17 cellular contexts compared by ENCODE assay signal in genomic region chr21:44407493-44407892, GRCh38. TPM values are rescaled to one million over a fixed set of nuclear protein-coding genes. Genes with fewer than 3 reads are reported as not detected.
DNase-seq lines count a peak whose midpoint lies in the region; ATAC-seq and TF ChIP-seq lines count a peak whose summit lies in the region.
"Had no signal": no experiment of that assay in that cellular context is flagged by ENCODE, and none has a peak within 500 bp of the region (broad histone marks: within the 10 kb centered on the region; RNA-seq: fewer than 3 reads in every experiment).

No MANE protein-coding gene starts in this region.

- peaks cover 2% of the 10 kb centered on the region for H3K36me3 Mint-ChIP-seq in CD8-positive, alpha-beta T cell
- H3K36me3 Mint-ChIP-seq in activated naive CD4-positive, alpha-beta T cell treated with anti-CD3 and anti-CD28 coated beads, Interleukin-2, amount 50 U/mL, for 24 hours, result peaks cover 8% of the 10 kb centered on the region

- H3K9me3 Mint-ChIP-seq in CD8-positive, alpha-beta T cell, result no peaks in the 10 kb centered on the region
- no peaks in the 10 kb centered on the region for H3K9me3 Mint-ChIP-seq in activated naive CD4-positive, alpha-beta T cell treated with anti-CD3 and anti-CD28 coated beads, Interleukin-2, amount 50 U/mL, for 24 hours

- no peaks in the 10 kb centered on the region for H3K9me3 ChIP-seq in CD8-positive, alpha-beta T cell (ENCODE audit: low read length)

- peak; percentile 79 for ATAC-seq in CD8-positive, alpha-beta T cell
- ATAC-seq: heart left ventricle, left ventricle myocardium superior had no signal

- peaks cover 3% of the 10 kb centered on the region for H3K4me1 ChIP-seq in CD8-positive, alpha-beta T cell (ENCODE audit: insufficient read depth, low read length)
- H3K4me1 ChIP-seq: heart left ventricle had no signal

- H3K27me3 ChIP-seq in CD8-positive, alpha-beta T cell (ENCODE audit: insufficient read depth, low read length), result no peaks in the 10 kb centered on the region
- H3K27me3 ChIP-seq: heart left ventricle had no signal

- peaks cover 3% of the 10 kb centered on the region for H3K4me1 Mint-ChIP-seq in CD8-positive, alpha-beta T cell (ENCODE audit: low read depth)
- H3K4me1 Mint-ChIP-seq in activated naive CD4-positive, alpha-beta T cell treated with anti-CD3 and anti-CD28 coated beads, Interleukin-2, amount 50 U/mL, for 24 hours, result peaks cover 18% of the 10 kb centered on the region
- H3K4me1 Mint-ChIP-seq: activated B cell treated with CpG ODN at 0.5 μM for 24 hours, endodermal cell had no signal

- H3K27ac Mint-ChIP-seq in CD8-positive, alpha-beta T cell, result peak overlapping the region; percentile 92
- H3K27ac Mint-ChIP-seq in activated naive CD4-positive, alpha-beta T cell treated with anti-CD3 and anti-CD28 coated beads, Interleukin-2, amount 50 U/mL, for 24 hours, result peak overlapping the region; percentile 92
- H3K27ac Mint-ChIP-seq: activated B cell treated with CpG ODN at 0.5 μM for 24 hours, endodermal cell had no signal

- no peak overlapping the region for H3K27ac ChIP-seq in CD8-positive, alpha-beta T cell (ENCODE audit: low read depth, low read length)
- H3K27ac ChIP-seq: heart left ventricle had no signal

- intact Hi-C loops in CD8-positive, alpha-beta T cell (cut with DNase I, micrococcal nuclease), result no loop called here

- DNase-seq in CD8-positive, alpha-beta T cell, result peak in 1 of 7 experiments; percentile 42
- DNase-seq in OCI-M1 (lab: John Stamatoyannopoulos, UW) (peak; percentile 82), HPDE6-E6E7 (ENCODE audit: extremely low spot score) (no peak), EL (no peak), NCI-H1417 (lab: John Stamatoyannopoulos, UW) (no peak), RKO (ENCODE audit: low spot score) (no peak)
- DNase-seq in stimulated activated CD4-positive, alpha-beta T cell treated with anti-CD3 and anti-CD28 coated beads, Interleukin-15, amount 100 ng/mL, for 24 hours, result peak; percentile 49
- DNase-seq: activated B cell treated with CpG ODN at 0.5 μM for 24 hours, endodermal cell, heart left ventricle, left ventricle myocardium superior, NCI-H1092 treated with DMSO at 0.1 percent for 48 hours, NCI-H526 treated with DMSO at 0.1 percent for 48 hours, occipital lobe, SHP77 had no signal

- no peak overlapping the region for H3K4me3 ChIP-seq in CD8-positive, alpha-beta T cell (ENCODE audit: low read depth, low read length)
- H3K4me3 ChIP-seq: heart left ventricle had no signal

- no peaks in the 10 kb centered on the region for H3K27me3 Mint-ChIP-seq in CD8-positive, alpha-beta T cell (ENCODE audit: low read depth)
- no peaks in the 10 kb centered on the region for H3K27me3 Mint-ChIP-seq in activated naive CD4-positive, alpha-beta T cell treated with anti-CD3 and anti-CD28 coated beads, Interleukin-2, amount 50 U/mL, for 24 hours
- H3K27me3 Mint-ChIP-seq: activated B cell treated with CpG ODN at 0.5 μM for 24 hours had no signal

- H3K4me3 Mint-ChIP-seq in CD8-positive, alpha-beta T cell, result no peak overlapping the region
- no peak overlapping the region for H3K4me3 Mint-ChIP-seq in activated naive CD4-positive, alpha-beta T cell treated with anti-CD3 and anti-CD28 coated beads, Interleukin-2, amount 50 U/mL, for 24 hours
- H3K4me3 Mint-ChIP-seq: activated B cell treated with CpG ODN at 0.5 μM for 24 hours, endodermal cell had no signal

- POLR2A ChIA-PET in CD8-positive, alpha-beta T cell (lab: Charles Lee), result interaction anchor here (0.6 kb wide), 1 partner anchor 235 kb away, joined by 3 read pairs; no protein-coding TSS in a partner anchor

- CTCF ChIA-PET in CD8-positive, alpha-beta T cell (lab: Charles Lee), result no interaction called here

- H3K36me3 ChIP-seq in CD8-positive, alpha-beta T cell (ENCODE audit: insufficient read depth, low read length), result no peaks in the 10 kb centered on the region

- no peak for TF ChIP-seq CTCF in CD8-positive, alpha-beta T cell (IDR thresholded peaks at IDR 0.05)

RNA-seq across cellular contexts. Expression of gene LRRC3, which starts 47.8 kb away (rescaled TPM):
- under 1 TPM; 0.39 to 0.68 TPM for total RNA-seq in CD8-positive, alpha-beta T cell

RNA-seq across cellular contexts. Expression of gene TRPM2, which starts 54.1 kb away (rescaled TPM):
- 1 to 10 TPM; 1.2 to 2.0 TPM for total RNA-seq in CD8-positive, alpha-beta T cell
- total RNA-seq: HT-29 had no signal

Comparison
In these comparisons a context has a peak if more than half of its experiments do, and no peak if none do; other contexts are left out.
1. DNase-seq: peak in OCI-M1 (single experiment) and stimulated activated CD4-positive, alpha-beta T cell treated with anti-CD3 and anti-CD28 coated beads, Interleukin-15, amount 100 ng/mL, for 24 hours (single experiment); none in HPDE6-E6E7 (single experiment), EL (single experiment), NCI-H1417 (0 of 3) and RKO (single experiment).